Comparison of ENCODE assay signal across 16 cellular contexts in genomic region chr15:75188499-75188898, GRCh38. TPM values are rescaled to one million over a fixed set of nuclear protein-coding genes. Genes with fewer than 3 reads are reported as not detected.
DNase-seq lines count a peak whose midpoint lies in the region; ATAC-seq and TF ChIP-seq lines count a peak whose summit lies in the region.
"Had no signal": no experiment of that assay in that cellular context is flagged by ENCODE, and none has a peak within 500 bp of the region (broad histone marks: within the 10 kb centered on the region; RNA-seq: fewer than 3 reads in every experiment).

No MANE protein-coding gene starts in this region.

- no peaks in the 10 kb centered on the region for H3K27me3 Mint-ChIP-seq in chondrocyte (ENCODE audit: low read depth)
- peaks cover 4% of the 10 kb centered on the region for H3K27me3 Mint-ChIP-seq in activated CD4-positive, alpha-beta T cell treated with anti-CD3 and anti-CD28 coated beads, Interleukin-2, amount 10 ng/mL, durations not matched to agents 24 days and 14 days

- no peak for ATAC-seq in left ventricle myocardium superior
- no peak for ATAC-seq in heart right ventricle
- peak; percentile 16 for ATAC-seq in mucosa of descending colon
- ATAC-seq: CD8-positive, alpha-beta T cell had no signal

- DNase-seq in left ventricle myocardium superior (peak; percentile 10), heart right ventricle (no peak), chondrocyte (ENCODE audit: low spot score) (peak; percentile 75), mucosa of descending colon (no peak), stomach (no peak), DMS 273 (lab: John Stamatoyannopoulos, UW; ENCODE audit: unreplicated experiment) (no peak)
- no peak for DNase-seq in activated CD4-positive, alpha-beta T cell treated with anti-CD3 and anti-CD28 coated beads, Interleukin-2, amount 10 ng/mL, durations not matched to agents 24 days and 14 days
- DNase-seq: Calu3; CD8-positive, alpha-beta T cell; DMS 273 treated with DMSO at 0.1 percent for 48 hours; DMS53; DND-41; EL; H9 had no signal

- no peak for TF ChIP-seq EP300 in stomach (IDR thresholded peaks at IDR 0.05)

- H3K27ac Mint-ChIP-seq in chondrocyte (ENCODE audit: unreplicated experiment): no peak overlapping the region
- H3K27ac Mint-ChIP-seq in activated CD4-positive, alpha-beta T cell treated with anti-CD3 and anti-CD28 coated beads, Interleukin-2, amount 10 ng/mL, durations not matched to agents 24 days and 14 days: no peak overlapping the region
- H3K27ac Mint-ChIP-seq: B cell; CD8-positive, alpha-beta T cell; H9 had no signal

- H3K4me1 ChIP-seq in heart right ventricle: peaks cover 0 to 5% (median 0%) of the 10 kb centered on the region in 9 donors
- H3K4me1 ChIP-seq in mucosa of descending colon (ENCODE audit: low read depth): no peaks in the 10 kb centered on the region
- H3K4me1 ChIP-seq in stomach: no peaks in the 10 kb centered on the region

- H3K27me3 ChIP-seq in heart right ventricle (no peaks in the 10 kb centered on the region), stomach (peaks cover 0 to 7% (median 0%) of the 10 kb centered on the region in 3 donors)
- H3K27me3 ChIP-seq: BLaER1 treated with 17β-estradiol and CSF1 and Interleukin-3, amounts not matched to agents 10 nM and 100 nM had no signal

- H3K36me3 ChIP-seq in heart right ventricle: no peaks in the 10 kb centered on the region
- no peaks in the 10 kb centered on the region for H3K36me3 ChIP-seq in mucosa of descending colon (ENCODE audit: low read depth)
- H3K36me3 ChIP-seq in stomach: no peaks in the 10 kb centered on the region
- H3K36me3 ChIP-seq: BLaER1 treated with 17β-estradiol and CSF1 and Interleukin-3, amounts not matched to agents 10 nM and 100 nM had no signal

- WGBS in heart right ventricle, 2 donors: 95% methylated on average over 6 of the region's 6 CpGs
- 90 to 92% (median 91%) methylated on average over 6 of the region's 6 CpGs; no CpG with 5 or more reads in 1 of the 5 donors for WGBS in stomach, 5 donors

- no peak overlapping the region for H3K4me3 Mint-ChIP-seq in chondrocyte (ENCODE audit: unreplicated experiment)
- no peak overlapping the region for H3K4me3 Mint-ChIP-seq in activated CD4-positive, alpha-beta T cell treated with anti-CD3 and anti-CD28 coated beads, Interleukin-2, amount 10 ng/mL, durations not matched to agents 24 days and 14 days
- H3K4me3 Mint-ChIP-seq: B cell; CD8-positive, alpha-beta T cell; H9 had no signal

- H3K27ac ChIP-seq in heart right ventricle (no peak overlapping the region), stomach (no peak overlapping the region)

- intact Hi-C loops in left ventricle myocardium superior (cut with micrococcal nuclease) (no loop called here), heart right ventricle (cut with DNase I) (loop anchor here in 1 of 10 donors (10.0 kb wide), 1 partner anchor 64 kb away; no protein-coding TSS in a partner anchor), mucosa of descending colon (cut with DNase I, micrococcal nuclease) (no loop called here), stomach (cut with DNase I; ENCODE audit: low total_unique reads) (no loop called here)
- intact Hi-C loops in activated CD4-positive, alpha-beta T cell treated with anti-CD3 and anti-CD28 coated beads, Interleukin-2, amount 10 ng/mL, durations not matched to agents 24 days and 14 days (cut with micrococcal nuclease): loop anchor here (5.0 kb wide), 1 partner anchor 36 kb away; no protein-coding TSS in a partner anchor

- no peaks in the 10 kb centered on the region for H3K36me3 Mint-ChIP-seq in chondrocyte (ENCODE audit: low read depth)
- H3K36me3 Mint-ChIP-seq in activated CD4-positive, alpha-beta T cell treated with anti-CD3 and anti-CD28 coated beads, Interleukin-2, amount 10 ng/mL, durations not matched to agents 24 days and 14 days (ENCODE audit: low read depth): no peaks in the 10 kb centered on the region
- H3K36me3 Mint-ChIP-seq: CD8-positive, alpha-beta T cell had no signal

- no peaks in the 10 kb centered on the region for H3K9me3 Mint-ChIP-seq in chondrocyte (ENCODE audit: low read depth)
- no peaks in the 10 kb centered on the region for H3K9me3 Mint-ChIP-seq in activated CD4-positive, alpha-beta T cell treated with anti-CD3 and anti-CD28 coated beads, Interleukin-2, amount 10 ng/mL, durations not matched to agents 24 days and 14 days
- H3K9me3 Mint-ChIP-seq: CD8-positive, alpha-beta T cell had no signal

- TF ChIP-seq CTCF in heart right ventricle (IDR thresholded peaks at IDR 0.05): no peak
- no peak for TF ChIP-seq CTCF in chondrocyte (IDR thresholded peaks at IDR 0.05)
- no peak for TF ChIP-seq CTCF in mucosa of descending colon (IDR thresholded peaks at IDR 0.05)
- no peak for TF ChIP-seq CTCF in stomach (IDR thresholded peaks at IDR 0.05)

- H3K9me3 ChIP-seq in heart right ventricle: peaks cover 0 to 8% (median 0%) of the 10 kb centered on the region in 11 donors
- no peaks in the 10 kb centered on the region for H3K9me3 ChIP-seq in mucosa of descending colon
- H3K9me3 ChIP-seq in stomach: no peaks in the 10 kb centered on the region

- no peaks in the 10 kb centered on the region for H3K4me1 Mint-ChIP-seq in chondrocyte (ENCODE audit: low read depth)
- peaks cover 4% of the 10 kb centered on the region for H3K4me1 Mint-ChIP-seq in activated CD4-positive, alpha-beta T cell treated with anti-CD3 and anti-CD28 coated beads, Interleukin-2, amount 10 ng/mL, durations not matched to agents 24 days and 14 days

- H3K4me3 ChIP-seq in heart right ventricle (no peak overlapping the region), mucosa of descending colon (no peak overlapping the region), stomach (no peak overlapping the region)
- H3K4me3 ChIP-seq: BLaER1 treated with 17β-estradiol and CSF1 and Interleukin-3, amounts not matched to agents 10 nM and 100 nM had no signal

- TF ChIP-seq POLR2A in stomach (IDR thresholded peaks at IDR 0.05): no peak

RNA-seq across cellular contexts. Expression of gene C15orf39, which starts 13.2 kb away (rescaled TPM):
- total RNA-seq in left ventricle myocardium superior (14.8 TPM), heart right ventricle (10 to 100 TPM in 9 of 10 donors, 1 to 10 TPM in 1; 6.9 to 23.7 (median 14.8) TPM), chondrocyte (12.2 to 33.4 TPM (median 32.9 TPM) in 3 replicates), mucosa of descending colon (10 to 100 TPM; 22.2 to 32.5 (median 24.2) TPM), stomach (10 to 100 TPM in 4 of 5 donors, 1 to 10 TPM in 1; 3.1 to 29.1 (median 15.2) TPM)
- polyA plus RNA-seq in heart right ventricle (1 to 10 TPM; 7.7 to 8.0 TPM), stomach (1 to 10 TPM; 6.4 to 7.5 (median 7.2) TPM)
- total RNA-seq in activated CD4-positive, alpha-beta T cell treated with anti-CD3 and anti-CD28 coated beads, Interleukin-2, amount 10 ng/mL, durations not matched to agents 24 days and 14 days: 43.2 and 43.9 TPM in 2 replicates

Comparison
In these comparisons a context has a peak if more than half of its experiments do, and no peak if none do; other contexts are left out.
1. DNase-seq: peak in left ventricle myocardium superior (single experiment) and chondrocyte (single experiment); none in heart right ventricle (0 of 2), mucosa of descending colon (0 of 3), activated CD4-positive, alpha-beta T cell treated with anti-CD3 and anti-CD28 coated beads, Interleukin-2, amount 10 ng/mL, durations not matched to agents 24 days and 14 days (single experiment), stomach (single experiment) and DMS 273 (single experiment).